19 cellular contexts compared by ENCODE assay signal in genomic region chr7:121795736-121796135, GRCh38.
A peak's percentile ranks its signal among the peaks of the same experiment; 100 is the strongest.
DNase-seq lines count a peak whose midpoint lies in the region; ATAC-seq and TF ChIP-seq lines count a peak whose summit lies in the region.
"Had no signal": no experiment of that assay in that cellular context is flagged by ENCODE, and none has a peak within 500 bp of the region (broad histone marks: within the 10 kb centered on the region; RNA-seq: fewer than 3 reads in every experiment).

No MANE protein-coding gene starts in this region.

- H2AFZ ChIP-seq in GM23338 = peak overlapping the region; percentile 28; the same call in 1 of the 2 replicates
- H2AFZ ChIP-seq in mammary epithelial cell (ENCODE audit: low read depth, low read length) = peak overlapping the region; percentile 38
- H2AFZ ChIP-seq in trophoblast cell (ENCODE audit: insufficient read depth, low read length, poor library complexity) = no peak overlapping the region

- no peaks in the 10 kb centered on the region; the same call in 1 of the 2 replicates for H3K36me3 ChIP-seq in GM23338 (ENCODE audit: insufficient read depth)
- H3K36me3 ChIP-seq in mammary epithelial cell (ENCODE audit: insufficient read depth, low read length) = no peaks in the 10 kb centered on the region
- H3K36me3 ChIP-seq in trophoblast cell (ENCODE audit: control insufficient read depth in 1 of 2, insufficient read depth in 2 of 2, low read length in 2 of 2) = no peaks in the 10 kb centered on the region

- H3K9me3 Mint-ChIP-seq in GM23338 = peaks cover 4% of the 10 kb centered on the region; the same call in 2 of the 3 replicates

- H4K91ac ChIP-seq in trophoblast cell (ENCODE audit: low read depth, low read length) = no peak overlapping the region

- peaks cover 7% of the 10 kb centered on the region for H3K27me3 Mint-ChIP-seq in GM23338 (ENCODE audit: insufficient read depth, low read depth, poor library complexity)

- CTCF ChIA-PET in mammary epithelial cell (lab: Charles Lee; ENCODE audit: low non-redundant PET) = interaction anchor here (0.7 kb wide), 1 partner anchor 166 kb away, joined by 6 read pairs; no protein-coding TSS in a partner anchor

- no TSS peak for BruUV-seq in mammary epithelial cell (replicated peaks; lab: Mats Ljungman, UMichigan)

- no peak for ATAC-seq in GM23338
- ATAC-seq in esophagus mucosa = peak; percentile 89
- ATAC-seq in GM21825 (IDR thresholded peaks at IDR 0.05; ENCODE audit: unreplicated experiment) = no peak

- no peak for TF ChIP-seq CTCF in GM23338 (conservative IDR thresholded peaks at IDR 0.05; ENCODE audit: low read depth in 2 of 2)
- TF ChIP-seq CTCF in mammary epithelial cell (conservative IDR thresholded peaks at IDR 0.05 in 1 of 2, IDR thresholded peaks at IDR 0.05 in 1 of 2; ENCODE audit: extremely low read depth in 1 of 2, insufficient read depth in 1 of 2, low read depth in 1 of 2, low read length in 2 of 2) = no peak

- no peak overlapping the region for H3K18ac ChIP-seq in trophoblast cell (ENCODE audit: low read length)

- no peak overlapping the region for H3K23ac ChIP-seq in trophoblast cell (ENCODE audit: low read length)

- 0 out of 2 replicates have a peak, but pooled peaks cover 5% of the 10 kb centered on the region for H3K9me2 ChIP-seq in GM23338 (ENCODE audit: insufficient read depth)
- H3K9me2 ChIP-seq: SK-N-SH had no signal

- peaks cover 49% of the 10 kb centered on the region for H3K4me1 Mint-ChIP-seq in GM23338

- H3K4me3 Mint-ChIP-seq in GM23338 = no peak overlapping the region
- H3K4me3 Mint-ChIP-seq: H9 had no signal

- no peaks in the 10 kb centered on the region for H3K9me3 ChIP-seq in mammary epithelial cell (replicated peaks; ENCODE audit: insufficient read depth, low read length)
- H3K9me3 ChIP-seq in trophoblast cell (ENCODE audit: insufficient read depth, low read depth, low read length) = no peaks in the 10 kb centered on the region
- H3K9me3 ChIP-seq: SK-N-SH had no signal

- H3K4ac ChIP-seq in trophoblast cell (ENCODE audit: low read depth, low read length) = no peak overlapping the region

- no peak overlapping the region for H3K27ac ChIP-seq in GM23338 (ENCODE audit: low read depth)
- H3K27ac ChIP-seq in mammary epithelial cell (ENCODE audit: insufficient read depth, low read depth, low read length) = peak overlapping the region; percentile 96
- H3K27ac ChIP-seq in trophoblast cell (ENCODE audit: low read depth, low read length) = no peak overlapping the region
- H3K27ac ChIP-seq: 22Rv1, C4-2B had no signal

- H3K79me2 ChIP-seq in GM23338 (replicated peaks; ENCODE audit: insufficient read depth) = no peaks in the 10 kb centered on the region
- no peaks in the 10 kb centered on the region for H3K79me2 ChIP-seq in mammary epithelial cell (ENCODE audit: insufficient read depth, low read length)
- H3K79me2 ChIP-seq in trophoblast cell (ENCODE audit: control insufficient read depth, insufficient read depth, low read length, poor library complexity) = no peaks in the 10 kb centered on the region

- H3K27ac Mint-ChIP-seq in GM23338 = no peak overlapping the region; the same call in 1 of the 2 replicates

- H3K79me1 ChIP-seq in trophoblast cell (ENCODE audit: low read length) = no peaks in the 10 kb centered on the region

- intact Hi-C loops in mammary epithelial cell (cut with micrococcal nuclease) = loop anchor here (1.0 to 5.0 kb wide), 3 partner anchors 53 to 166 kb away; no protein-coding TSS in a partner anchor

- no peak overlapping the region for H2AK5ac ChIP-seq in trophoblast cell (ENCODE audit: low read length)

- 0% methylated on average over 2 of the region's 2 CpGs for WGBS in mammary epithelial cell (ENCODE audit: low coverage, missing lambda C conversion rate)
- WGBS in trophoblast cell (ENCODE audit: extremely low coverage, insufficient coverage, insufficient read length) = no CpG with 5 or more reads among the region's 2 CpGs

- H4K20me1 ChIP-seq in GM23338 (replicated peaks; ENCODE audit: insufficient read depth) (no peaks in the 10 kb centered on the region), mammary epithelial cell (ENCODE audit: insufficient read depth, low read length) (no peaks in the 10 kb centered on the region)

- H2BK12ac ChIP-seq in trophoblast cell (ENCODE audit: low read length) = no peak overlapping the region

- H3K27me3 ChIP-seq in GM23338 (ENCODE audit: insufficient read depth) = no peaks in the 10 kb centered on the region
- no peaks in the 10 kb centered on the region for H3K27me3 ChIP-seq in mammary epithelial cell (ENCODE audit: insufficient read depth, low read length)
- no peaks in the 10 kb centered on the region for H3K27me3 ChIP-seq in trophoblast cell (ENCODE audit: insufficient read depth, low read length)

- no peak for DNase-seq in GM23338 (ENCODE audit: low spot score)
- peak; percentile 96 for DNase-seq in mammary epithelial cell
- DNase-seq in trophoblast cell = peak; percentile 64 to 93
- DNase-seq in activated naive CD4-positive, alpha-beta T cell treated with Interleukin-2 at 50 U/mL for 16 hours = no peak
- no peak for DNase-seq in HuH-7.5 (ENCODE audit: low spot score)
- DNase-seq in NCI-H1048 (lab: John Stamatoyannopoulos, UW) = no peak
- DNase-seq: AML-193, DMS79 treated with DMSO at 0.1 percent for 48 hours, H9, NCI-H1105 treated with DMSO at 0.1 percent for 48 hours, NCI-H1694, NCI-H2081 treated with DMSO at 0.1 percent for 48 hours, NCI-H748 treated with DMSO at 0.1 percent for 48 hours, SHP77 treated with DMSO at 0.1 percent for 48 hours, SK-N-SH had no signal

- H3K4me3 ChIP-seq in GM23338 (no peak overlapping the region), mammary epithelial cell (replicated peaks in 1 of 3; ENCODE audit: insufficient read depth in 1 of 3, low read depth in 2 of 3, low read length in 3 of 3) (no peak overlapping the region), trophoblast cell (ENCODE audit: low read depth, low read length) (no peak overlapping the region)

- H2BK5ac ChIP-seq in trophoblast cell (ENCODE audit: low read depth, low read length, poor library complexity) = peak overlapping the region; percentile 31

- H3F3A ChIP-seq in GM23338 (replicated peaks; ENCODE audit: low read depth) = no peaks in the 10 kb centered on the region

- H3K4me1 ChIP-seq in GM23338 (ENCODE audit: insufficient read depth) (peaks cover 43% of the 10 kb centered on the region), mammary epithelial cell (ENCODE audit: insufficient read depth, low read length) (peaks cover 56% of the 10 kb centered on the region), trophoblast cell (ENCODE audit: control insufficient read depth in 1 of 2, insufficient read depth in 2 of 2, low read length in 2 of 2) (peaks cover 3 to 4% of the 10 kb centered on the region in 2 experiments)

- in situ Hi-C loops in mammary epithelial cell (cut with MboI; ENCODE audit: low sequenced_read_pairs in 2 of 2) = no loop called here

- H3K36me3 Mint-ChIP-seq in GM23338 (ENCODE audit: low read depth) = peaks cover 7% of the 10 kb centered on the region; the same call in 2 of the 3 replicates

- H4K12ac ChIP-seq in trophoblast cell (ENCODE audit: low read depth, low read length) = no peak overlapping the region

- H3K14ac ChIP-seq in trophoblast cell (ENCODE audit: low read length) = no peak overlapping the region

- dilution Hi-C loops in mammary epithelial cell (cut with HindIII; ENCODE audit: low sequenced_read_pairs) = no loop called here

- H2BK120ac ChIP-seq in trophoblast cell (ENCODE audit: insufficient read depth, low read length, poor library complexity) = no peak overlapping the region

- no peak overlapping the region for H4K8ac ChIP-seq in trophoblast cell (ENCODE audit: low read depth, low read length)

- H3K4me2 ChIP-seq in GM23338 (no peak overlapping the region), mammary epithelial cell (ENCODE audit: insufficient read depth, low read depth, low read length) (peak overlapping the region; percentile 69), trophoblast cell (ENCODE audit: low read length) (no peak overlapping the region)
- H3K4me2 ChIP-seq: SK-N-SH had no signal

- H3K9ac ChIP-seq in mammary epithelial cell (ENCODE audit: insufficient read depth, low read length) (peak overlapping the region; percentile 67), trophoblast cell (ENCODE audit: low read length) (no peak overlapping the region)
- H3K9ac ChIP-seq: SK-N-SH had no signal

Comparison
In these comparisons a context has a peak if more than half of its experiments do, and no peak if none do; other contexts are left out.
1. DNase-seq: peak in mammary epithelial cell (single experiment) and trophoblast cell (2 of 2); none in GM23338 (single experiment), activated naive CD4-positive, alpha-beta T cell treated with Interleukin-2 at 50 U/mL for 16 hours (single experiment), HuH-7.5 (single experiment) and NCI-H1048 (single experiment).